8 cellular contexts compared by ENCODE assay signal in the genomic region with DNA sequence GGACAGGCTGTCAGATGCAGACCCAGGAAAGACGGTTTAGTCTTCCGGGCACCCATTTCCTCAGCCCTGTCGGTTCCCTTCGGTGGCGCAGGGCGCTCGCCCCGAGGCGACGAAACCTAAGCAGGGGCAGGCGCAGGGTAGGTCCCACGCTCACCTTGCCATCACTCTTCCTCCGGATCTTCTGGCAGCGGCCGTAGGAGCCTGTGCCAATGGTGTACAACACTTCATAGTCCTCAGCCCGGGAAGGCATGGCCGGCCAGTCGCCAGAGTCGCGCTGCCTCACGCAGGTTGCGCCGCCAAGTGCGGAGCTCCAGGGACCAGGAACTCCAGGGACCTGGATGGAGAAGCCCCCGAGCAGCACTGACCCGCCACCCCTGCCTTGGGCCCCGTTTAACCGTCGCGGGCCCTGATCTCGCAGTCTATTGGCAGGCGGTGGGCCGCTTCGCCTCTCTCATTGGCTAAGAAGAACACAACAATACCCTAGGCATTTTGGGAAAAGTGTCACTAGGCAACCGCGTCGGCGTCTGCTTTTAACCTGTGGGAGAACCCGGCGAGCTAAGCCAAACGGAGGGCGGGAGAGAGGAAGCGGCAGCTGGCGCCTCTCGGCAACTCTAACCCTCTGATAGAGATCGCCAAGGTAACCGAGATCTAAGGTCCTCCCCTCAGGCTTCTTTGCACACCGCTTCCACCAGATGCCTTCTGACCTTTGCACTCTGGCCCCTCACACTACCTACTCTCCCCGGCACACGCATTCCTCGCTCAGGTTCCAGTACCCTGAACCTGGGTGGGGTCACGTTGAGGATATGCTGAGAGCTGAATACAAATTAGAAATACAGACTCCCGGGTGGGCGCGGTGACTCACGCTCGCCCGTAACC. TPM values are rescaled to one million over a fixed set of nuclear protein-coding genes. Genes with fewer than 3 reads are reported as not detected.
DNase-seq lines count a peak whose midpoint lies in the region; ATAC-seq and TF ChIP-seq lines count a peak whose summit lies in the region.

TSS of gene NEK2 (minus strand) at position 392 of the 876 bp plus-strand sequence. CDS start at position 250, 142 bp downstream.

- H3K4me3 ChIP-seq in SU-DHL-6 (ENCODE audit: insufficient read depth, low read length, poor library complexity, severe bottlenecking) = peak within 1 kb of the TSS; percentile 74
- H3K4me3 ChIP-seq in trophoblast cell (ENCODE audit: low read depth, low read length) = peak within 1 kb of the TSS; percentile 88

- H2BK120ac ChIP-seq in trophoblast cell (ENCODE audit: insufficient read depth, low read length, poor library complexity) = no peak within 1 kb of the TSS

- H3K4me2 ChIP-seq in SU-DHL-6 (ENCODE audit: low read depth, low read length, poor library complexity, severe bottlenecking) = peak within 1 kb of the TSS; percentile 83
- H3K4me2 ChIP-seq in trophoblast cell (ENCODE audit: low read length) = peak within 1 kb of the TSS; percentile 99

- peaks cover 3% of the 10 kb centered on the region for H3K4me1 Mint-ChIP-seq in activated naive CD8-positive, alpha-beta T cell treated with anti-CD3 and anti-CD28 coated beads for 36 hours
- peaks cover 13% of the 10 kb centered on the region for H3K4me1 Mint-ChIP-seq in type B pancreatic cell (ENCODE audit: unreplicated experiment)

- no peak within 1 kb of the TSS for H4K12ac ChIP-seq in trophoblast cell (ENCODE audit: low read depth, low read length)

- H4K20me1 ChIP-seq in SU-DHL-6 (ENCODE audit: low read depth, low read length) = no peaks in the 10 kb centered on the region

- WGBS in trophoblast cell (ENCODE audit: extremely low coverage, insufficient coverage, insufficient read length) = no CpG with 5 or more reads among the region's 58 CpGs

- H3K4me3 Mint-ChIP-seq in activated naive CD8-positive, alpha-beta T cell treated with anti-CD3 and anti-CD28 coated beads for 36 hours = peak within 1 kb of the TSS; percentile 91
- H3K4me3 Mint-ChIP-seq in type B pancreatic cell = peak within 1 kb of the TSS; percentile 95

- H3K18ac ChIP-seq in trophoblast cell (ENCODE audit: low read length) = peak within 1 kb of the TSS; percentile 38

- H3K27me3 ChIP-seq in SU-DHL-6 (ENCODE audit: low read length) (no peaks in the 10 kb centered on the region), trophoblast cell (ENCODE audit: insufficient read depth, low read length) (no peaks in the 10 kb centered on the region)

- peak; percentile 23; the same call in 1 of the 3 replicates for TF ChIP-seq CTCF in GM12872 (IDR thresholded peaks at IDR 0.05; ENCODE audit: insufficient read depth, low read depth, low read length)
- TF ChIP-seq CTCF in SU-DHL-6 (IDR thresholded peaks at IDR 0.05; ENCODE audit: insufficient read depth, low read length, poor library complexity, severe bottlenecking) = no peak
- no peak for TF ChIP-seq CTCF in type B pancreatic cell (conservative IDR thresholded peaks at IDR 0.05)

- H4K91ac ChIP-seq in trophoblast cell (ENCODE audit: low read depth, low read length) = peak within 1 kb of the TSS; percentile 8

- H2BK5ac ChIP-seq in trophoblast cell (ENCODE audit: low read depth, low read length, poor library complexity) = no peak within 1 kb of the TSS

- H3K36me3 ChIP-seq in SU-DHL-6 (ENCODE audit: low read length) (peaks cover 13% of the 10 kb centered on the region; the same call in 1 of the 2 replicates), trophoblast cell (ENCODE audit: control insufficient read depth in 1 of 2, insufficient read depth in 2 of 2, low read length in 2 of 2) (peaks cover 0 to 3% of the 10 kb centered on the region in 2 experiments)

- no peaks in the 10 kb centered on the region for H3K9me3 ChIP-seq in SU-DHL-6 (ENCODE audit: insufficient read depth, low read length)
- H3K9me3 ChIP-seq in trophoblast cell (ENCODE audit: insufficient read depth, low read depth, low read length) = no peaks in the 10 kb centered on the region

- no peaks in the 10 kb centered on the region for H3K9me3 Mint-ChIP-seq in activated naive CD8-positive, alpha-beta T cell treated with anti-CD3 and anti-CD28 coated beads for 36 hours
- no peaks in the 10 kb centered on the region for H3K9me3 Mint-ChIP-seq in type B pancreatic cell

- no peak within 1 kb of the TSS for H2BK12ac ChIP-seq in trophoblast cell (ENCODE audit: low read length)

- H3K79me2 ChIP-seq in SU-DHL-6 (ENCODE audit: insufficient read depth, low read length) = peaks cover 16% of the 10 kb centered on the region
- H3K79me2 ChIP-seq in trophoblast cell (ENCODE audit: control insufficient read depth, insufficient read depth, low read length, poor library complexity) = peaks cover 2% of the 10 kb centered on the region

- H3K23ac ChIP-seq in trophoblast cell (ENCODE audit: low read length) = no peak within 1 kb of the TSS

- peak within 1 kb of the TSS; percentile 45 for H3K27ac ChIP-seq in SU-DHL-6 (ENCODE audit: low read depth, low read length)
- no peak within 1 kb of the TSS for H3K27ac ChIP-seq in trophoblast cell (ENCODE audit: low read depth, low read length)

- H3K79me1 ChIP-seq in trophoblast cell (ENCODE audit: low read length) = peaks cover 2% of the 10 kb centered on the region

- DNase-seq in NCI-H1105 treated with DMSO at 0.1 percent for 48 hours (lab: John Stamatoyannopoulos, UW) (peak; percentile 98), cardiac septum (ENCODE audit: low spot score) (peak; percentile 95), trophoblast cell (peak; percentile 82 to 94), type B pancreatic cell (ENCODE audit: extremely low spot score, unreplicated experiment) (peak; percentile 91)
- DNase-seq in activated naive CD8-positive, alpha-beta T cell treated with anti-CD3 and anti-CD28 coated beads for 36 hours = peak; percentile 86

- no peak within 1 kb of the TSS for H3K4ac ChIP-seq in trophoblast cell (ENCODE audit: low read depth, low read length)

- H3K9me2 ChIP-seq in SU-DHL-6 (replicated peaks; ENCODE audit: insufficient read depth, low read length) = no peaks in the 10 kb centered on the region

- no peaks in the 10 kb centered on the region for H3K27me3 Mint-ChIP-seq in activated naive CD8-positive, alpha-beta T cell treated with anti-CD3 and anti-CD28 coated beads for 36 hours
- no peaks in the 10 kb centered on the region for H3K27me3 Mint-ChIP-seq in type B pancreatic cell

- peak within 1 kb of the TSS; percentile 59 for H4K8ac ChIP-seq in trophoblast cell (ENCODE audit: low read depth, low read length)

- peaks cover 5% of the 10 kb centered on the region; the same call in 1 of the 2 replicates for H3F3A ChIP-seq in SU-DHL-6 (ENCODE audit: insufficient read depth)

- ATAC-seq in HG02678 (IDR thresholded peaks at IDR 0.05; ENCODE audit: unreplicated experiment) = peak; percentile 97

- H3K14ac ChIP-seq in trophoblast cell (ENCODE audit: low read length) = no peak within 1 kb of the TSS

- peak within 1 kb of the TSS; percentile 50 for H3K27ac Mint-ChIP-seq in activated naive CD8-positive, alpha-beta T cell treated with anti-CD3 and anti-CD28 coated beads for 36 hours
- peak within 1 kb of the TSS; percentile 92 for H3K27ac Mint-ChIP-seq in type B pancreatic cell

- H3K9ac ChIP-seq in SU-DHL-6 (ENCODE audit: low read length) (peak within 1 kb of the TSS; percentile 67), trophoblast cell (ENCODE audit: low read length) (peak within 1 kb of the TSS; percentile 39)

- peaks cover 0 to 6% of the 10 kb centered on the region in 2 experiments for H3K4me1 ChIP-seq in trophoblast cell (ENCODE audit: control insufficient read depth in 1 of 2, insufficient read depth in 2 of 2, low read length in 2 of 2)

- no peak within 1 kb of the TSS for H2AK5ac ChIP-seq in trophoblast cell (ENCODE audit: low read length)

- H3K36me3 Mint-ChIP-seq in activated naive CD8-positive, alpha-beta T cell treated with anti-CD3 and anti-CD28 coated beads for 36 hours = no peaks in the 10 kb centered on the region
- H3K36me3 Mint-ChIP-seq in type B pancreatic cell = peaks cover 6% of the 10 kb centered on the region

- intact Hi-C loops in cardiac septum (cut with DNase I) = loop anchor here (5.0 kb wide), 1 partner anchor 157 kb away; the partner anchor contains the start of gene LPGAT1

- H2AFZ ChIP-seq in SU-DHL-6 (ENCODE audit: low read depth, low read length, severe bottlenecking) (peak within 1 kb of the TSS; percentile 82), trophoblast cell (ENCODE audit: insufficient read depth, low read length, poor library complexity) (peak within 1 kb of the TSS; percentile 94)

RNA-seq across cellular contexts. Expression of gene NEK2, which starts in this region (rescaled TPM):
- 10 to 100 TPM; 24.2 TPM for total RNA-seq in activated naive CD8-positive, alpha-beta T cell treated with anti-CD3 and anti-CD28 coated beads for 36 hours
- total RNA-seq in cardiac septum (not detected), type B pancreatic cell (ENCODE audit: low replicate concordance) (15.2 and 23.4 TPM in 2 replicates)
- polyA plus RNA-seq in trophoblast cell (2013) = 10.1 and 11.4 TPM in 2 replicates

Comparison
In these comparisons a context has a peak if more than half of its experiments do, and no peak if none do; other contexts are left out.
1. RNA of gene NEK2 (total RNA-seq): 24.2 TPM in activated naive CD8-positive, alpha-beta T cell treated with anti-CD3 and anti-CD28 coated beads for 36 hours and 15.2 to 23.4 TPM in type B pancreatic cell; not detected in cardiac septum (single experiment); every median in the first group is over 10 times any median in the second.
2. Peak in DNase-seq in cardiac septum; RNA of the gene not detected or under 1 TPM.
3. Peak in every context shown above with its lines, with median percentiles within 50 percentile points of each other: DNase-seq.